22 cellular contexts compared by ENCODE assay signal in genomic region chr2:132420776-132421175, GRCh38. TPM values are rescaled to one million over a fixed set of nuclear protein-coding genes. Genes with fewer than 3 reads are reported as not detected.
DNase-seq lines count a peak whose midpoint lies in the region; ATAC-seq and TF ChIP-seq lines count a peak whose summit lies in the region.
"Had no signal": no experiment of that assay in that cellular context is flagged by ENCODE, and none has a peak within 500 bp of the region (broad histone marks: within the 10 kb centered on the region; RNA-seq: fewer than 3 reads in every experiment).

No MANE protein-coding gene starts in this region.

- peaks cover 27% of the 10 kb centered on the region for H3K4me1 ChIP-seq in GM23248 (ENCODE audit: insufficient read depth)
- H3K4me1 ChIP-seq in Panc1 (ENCODE audit: control insufficient read depth, insufficient read depth, low read length): peaks cover 22% of the 10 kb centered on the region
- peaks cover 29% of the 10 kb centered on the region for H3K4me1 ChIP-seq in skeletal muscle satellite cell (ENCODE audit: control insufficient read depth, insufficient read depth, low read length)

- H3K4me3 ChIP-seq in GM23248 (0 out of 2 replicates have a peak overlapping the region, but pooled peaks have one; percentile 9), Panc1 (ENCODE audit: low read depth in 2 of 2, low read length in 2 of 2) (peak overlapping the region in 1 of 2 experiments; percentile 44; a peak in 2 of 4 replicates), skeletal muscle satellite cell (ENCODE audit: low read length) (no peak overlapping the region)
- H3K4me3 ChIP-seq: GM12878, upper lobe of right lung had no signal

- no peaks in the 10 kb centered on the region for H3K79me2 ChIP-seq in GM23248 (ENCODE audit: insufficient read depth)
- H3K79me2 ChIP-seq: parathyroid adenoma had no signal

- H2AFZ ChIP-seq in GM23248: peak overlapping the region; percentile 55
- H2AFZ ChIP-seq: parathyroid adenoma had no signal

- in situ Hi-C loops in GM23248 (cut with MboI) (no loop called here), Panc1 (cut with HindIII; ENCODE audit: low pct_unique_long_range_greater_than_20kb, low sequenced_read_pairs) (no loop called here)

- intact Hi-C loops in Panc1 (cut with micrococcal nuclease; ENCODE audit: unreplicated experiment): no loop called here

- WGBS in GM23248 (ENCODE audit: low coverage in 1 of 2, low lambda C conversion rate in 2 of 2, missing lambda C conversion rate in 2 of 2), 2 experiments: 50 to 56% methylated on average over 2 of the region's 2 CpGs

- H3K27me3 ChIP-seq in GM23248 (replicated peaks; ENCODE audit: insufficient read depth) (no peaks in the 10 kb centered on the region), Panc1 (ENCODE audit: control insufficient read depth, insufficient read depth, low read length) (no peaks in the 10 kb centered on the region), skeletal muscle satellite cell (ENCODE audit: control insufficient read depth, insufficient read depth, low read length) (no peaks in the 10 kb centered on the region)
- H3K27me3 ChIP-seq: upper lobe of right lung had no signal

- no peaks in the 10 kb centered on the region for H4K20me1 ChIP-seq in GM23248 (ENCODE audit: insufficient read depth)

- H3K27ac ChIP-seq in GM23248: no peak overlapping the region
- peak overlapping the region; percentile 52; the same call in 1 of the 2 replicates for H3K27ac ChIP-seq in Panc1 (ENCODE audit: low read length)
- peak overlapping the region; percentile 53 for H3K27ac ChIP-seq in epithelial cell of prostate
- H3K27ac ChIP-seq: parathyroid adenoma, upper lobe of right lung had no signal

- H3K36me3 ChIP-seq in GM23248 (ENCODE audit: low read depth): no peaks in the 10 kb centered on the region
- no peaks in the 10 kb centered on the region for H3K36me3 ChIP-seq in Panc1 (ENCODE audit: control insufficient read depth, insufficient read depth, low read length)
- no peaks in the 10 kb centered on the region for H3K36me3 ChIP-seq in skeletal muscle satellite cell (ENCODE audit: insufficient read depth, low read length)
- H3K36me3 ChIP-seq: upper lobe of right lung had no signal

- CTCF ChIA-PET in Panc1 (lab: Charles Lee): no interaction called here

- ATAC-seq in Panc1: no peak
- ATAC-seq in HG02623 (IDR thresholded peaks at IDR 0.05; ENCODE audit: unreplicated experiment): no peak
- ATAC-seq: activated CD8-positive, alpha-beta T cell treated with anti-CD3 and anti-CD28 coated beads for 36 hours; GM12878; stimulated activated memory B cell treated with anti-CD40 and anti-IgM and Interleukin-4, amounts not matched to agents 10 μg/mL and 1 μg/mL and 100 μg/mL, for 72 hours; upper lobe of right lung had no signal

- H3F3A ChIP-seq in GM23248 (ENCODE audit: insufficient read depth): peaks cover 11% of the 10 kb centered on the region; the same call in 1 of the 2 replicates

- POLR2A ChIA-PET in Panc1 (lab: Charles Lee): no interaction called here

- H3K9me3 ChIP-seq in GM23248 (ENCODE audit: low read depth): no peaks in the 10 kb centered on the region
- no peaks in the 10 kb centered on the region for H3K9me3 ChIP-seq in Panc1 (ENCODE audit: control insufficient read depth, insufficient read depth, low read depth, low read length)
- no peaks in the 10 kb centered on the region for H3K9me3 ChIP-seq in skeletal muscle satellite cell (replicated peaks; ENCODE audit: low read length)
- H3K9me3 ChIP-seq: upper lobe of right lung had no signal

- TF ChIP-seq CTCF in Panc1 (IDR thresholded peaks at IDR 0.05): no peak; the same call in 1 of the 2 replicates

- peak; percentile 36 for DNase-seq in GM23248
- no peak for DNase-seq in Panc1 (ENCODE audit: low read depth, low spot score)
- DNase-seq in epithelial cell of prostate (ENCODE audit: low read depth, low spot score): no peak
- no peak for DNase-seq in SW480 (ENCODE audit: low spot score)
- DNase-seq in foreskin melanocyte: no peak
- DNase-seq: activated CD4-positive, alpha-beta T cell treated with anti-CD3 and anti-CD28 coated beads for 1 hour; activated CD8-positive, alpha-beta T cell treated with anti-CD3 and anti-CD28 coated beads for 36 hours; aorta; KG1; NCI-H1417 treated with DMSO at 0.1 percent for 48 hours; NCI-H446 treated with DMSO at 0.1 percent for 48 hours; SHP77 treated with DMSO at 0.1 percent for 48 hours; stimulated activated CD4-positive, alpha-beta T cell treated with anti-CD3 and anti-CD28 coated beads, Interleukin-4, amount 100 ng/mL, for 1 hour; upper lobe of right lung had no signal

- H3K9me2 ChIP-seq in GM23248 (ENCODE audit: insufficient read depth): no peaks in the 10 kb centered on the region

- H3K9ac ChIP-seq in GM23248: no peak overlapping the region
- H3K9ac ChIP-seq in skeletal muscle satellite cell (ENCODE audit: low read depth, low read length): no peak overlapping the region
- H3K9ac ChIP-seq: parathyroid adenoma had no signal

- no TSS peak for BruUV-seq in Panc1 (replicated peaks; lab: Mats Ljungman, UMichigan)

- H3K4me2 ChIP-seq in GM23248 (ENCODE audit: unreplicated experiment): peak overlapping the region; percentile 64
- peak overlapping the region; percentile 18 for H3K4me2 ChIP-seq in skeletal muscle satellite cell (ENCODE audit: low read length)

RNA-seq across cellular contexts. Expression of gene GPR39, which starts 4.2 kb away (rescaled TPM):
- total RNA-seq in GM23248 (2014; rRNA removed; shearing (Covaris generic)): 2.6 and 3.8 TPM in 2 replicates
- polyA plus RNA-seq in GM23248 (2016; fragmentation: Nextera tagmentation; extraction: Ambion mirVana): 1.5 and 1.6 TPM in 2 replicates
- total RNA-seq in Panc1 (2021; ENCODE audit: unreplicated experiment): 9.0 TPM
- 7.2 TPM for polyA plus RNA-seq in Panc1 (2012; ENCODE audit: insufficient read length)
- total RNA-seq in skeletal muscle satellite cell (2012; rRNA removed): 9.6 and 10.0 TPM in 2 replicates
- total RNA-seq: activated CD8-positive, alpha-beta T cell treated with anti-CD3 and anti-CD28 coated beads for 36 hours; activated T-helper 2 cell treated with anti-CD3 and anti-CD28 coated beads, Interferon-gamma antibody, Interleukin-2, Interleukin-4, amounts not matched to agents 10 μg/mL and 5 μg/mL and 100 μg/mL, durations not matched to agents 14 hours and 24 hours and 36 hours; dermis microvascular lymphatic vessel endothelial cell had no signal
- polyA plus RNA-seq: aorta, CD14-positive monocyte had no signal
